ENCODE assay signal across 30 cellular contexts in genomic region chr2:121245913-121246312, GRCh38. TPM values are rescaled to one million over a fixed set of nuclear protein-coding genes. Genes with fewer than 3 reads are reported as not detected.
"Had no signal": no experiment of that assay in that cellular context is flagged by ENCODE, and none has a peak within 500 bp of the region (broad histone marks: within the 10 kb centered on the region; RNA-seq: fewer than 3 reads in every experiment).

No MANE protein-coding gene starts in this region.

- H3K4me1 ChIP-seq: breast epithelium, esophagus muscularis mucosa, foreskin keratinocyte, heart right ventricle, left lung, pancreas, psoas muscle, tibial nerve, uterus had no signal

- H3K4me3 ChIP-seq: breast epithelium, esophagus muscularis mucosa, heart right ventricle, left lung, lung, pancreas, psoas muscle, tibial nerve, uterus had no signal

- H3K4me1 Mint-ChIP-seq: central memory CD8-positive, alpha-beta T cell had no signal

- H3K27me3 ChIP-seq: breast epithelium, esophagus muscularis mucosa, foreskin keratinocyte, heart right ventricle, left lung, pancreas, tibial nerve, uterus had no signal

- H3K9me3 ChIP-seq: breast epithelium, esophagus muscularis mucosa, heart right ventricle, left lung, pancreas, psoas muscle, tibial nerve, uterus had no signal

- H3K4me3 Mint-ChIP-seq: activated T-helper 1 cell treated with anti-CD3 and anti-CD28 coated beads, Interleukin-12 subunit alpha, Interleukin-12 subunit beta, Interleukin-2, Interleukin-4 antibody, amounts not matched to agents 30 ng/mL and 10 ng/mL and 1 ng/mL, durations not matched to agents 14 hours and 24 hours and 36 hours; central memory CD8-positive, alpha-beta T cell; dendritic cell treated with granulocyte-macrophage colony-stimulating factor and Interleukin-4, amounts not matched to agents 40 ng/mL and 50 ng/mL, for 4 days; T-helper 1 cell treated with Interleukin-12 subunit alpha and Interleukin-12 subunit beta and Interleukin-4 antibody, amounts not matched to agents 30 μg/mL and 1 μg/mL, for 36 hours had no signal

- H3K9me3 Mint-ChIP-seq: activated T-helper 1 cell treated with anti-CD3 and anti-CD28 coated beads, Interleukin-12 subunit alpha, Interleukin-12 subunit beta, Interleukin-2, Interleukin-4 antibody, amounts not matched to agents 30 ng/mL and 10 ng/mL and 1 ng/mL, durations not matched to agents 14 hours and 24 hours and 36 hours; central memory CD8-positive, alpha-beta T cell; dendritic cell treated with granulocyte-macrophage colony-stimulating factor and Interleukin-4, amounts not matched to agents 40 ng/mL and 50 ng/mL, for 4 days; T-helper 1 cell treated with Interleukin-12 subunit alpha and Interleukin-12 subunit beta and Interleukin-4 antibody, amounts not matched to agents 30 μg/mL and 1 μg/mL, for 36 hours had no signal

- ATAC-seq: activated CD4-positive, CD25-positive, alpha-beta regulatory T cell treated with anti-CD3 and anti-CD28 coated beads, Interleukin-2, amount 50 U/mL, for 24 hours; foreskin keratinocyte; heart right ventricle; left lung; pancreas; psoas muscle had no signal

- H3K27ac Mint-ChIP-seq: activated T-helper 1 cell treated with anti-CD3 and anti-CD28 coated beads, Interleukin-12 subunit alpha, Interleukin-12 subunit beta, Interleukin-2, Interleukin-4 antibody, amounts not matched to agents 30 ng/mL and 10 ng/mL and 1 ng/mL, durations not matched to agents 14 hours and 24 hours and 36 hours; dendritic cell treated with granulocyte-macrophage colony-stimulating factor and Interleukin-4, amounts not matched to agents 40 ng/mL and 50 ng/mL, for 4 days; T-helper 1 cell treated with Interleukin-12 subunit alpha and Interleukin-12 subunit beta and Interleukin-4 antibody, amounts not matched to agents 30 μg/mL and 1 μg/mL, for 36 hours had no signal

- H3K36me3 ChIP-seq: breast epithelium, esophagus muscularis mucosa, heart right ventricle, pancreas, tibial nerve, uterus had no signal

- H3K27ac ChIP-seq: breast epithelium, esophagus muscularis mucosa, foreskin keratinocyte, heart right ventricle, left lung, pancreas, psoas muscle, tibial nerve, uterus, VCaP had no signal

- FAIRE-seq: pancreas, TTC549 had no signal

- DNase-seq: activated CD4-positive, alpha-beta T cell treated with anti-CD3 and anti-CD28 coated beads for 48 hours; activated CD4-positive, alpha-beta T cell treated with anti-CD3 and anti-CD28 coated beads, Interleukin-2, amount 50 U/mL, for 48 hours; activated CD8-positive, alpha-beta memory T cell treated with anti-CD3 and anti-CD28 coated beads for 24 hours; activated gamma-delta T cell treated with Interleukin-2 at 50 U/mL for 16 hours; activated naive CD4-positive, alpha-beta T cell treated with anti-CD3 and anti-CD28 coated beads, Interleukin-2, amount 50 U/mL, for 16 hours; activated T-cell treated with anti-CD3 and anti-CD28 coated beads, Interleukin-2, amount 50 U/mL, for 1 hour; amygdala; foreskin keratinocyte; heart right ventricle; kidney glomerular epithelial cell; psoas muscle; stimulated activated CD4-positive, alpha-beta T cell treated with anti-CD3 and anti-CD28 coated beads, Interleukin-2, amount 100 ng/mL, for 48 hours; stimulated activated naive CD4-positive, alpha-beta T cell treated with Interleukin-2 at 50 U/mL for 16 hours; SW 1271; T-helper 9 cell; uterus had no signal

RNA-seq across cellular contexts. Expression of gene TFCP2L1, which starts 39.1 kb away (rescaled TPM):
- total RNA-seq: activated T-helper 1 cell treated with anti-CD3 and anti-CD28 coated beads, Interleukin-12 subunit alpha, Interleukin-12 subunit beta, Interleukin-2, Interleukin-4 antibody, amounts not matched to agents 30 ng/mL and 10 ng/mL and 1 ng/mL, durations not matched to agents 14 hours and 24 hours and 36 hours; glomerular endothelial cell had no signal
